ENCODE assay signal across 8 cellular contexts in the genomic region with DNA sequence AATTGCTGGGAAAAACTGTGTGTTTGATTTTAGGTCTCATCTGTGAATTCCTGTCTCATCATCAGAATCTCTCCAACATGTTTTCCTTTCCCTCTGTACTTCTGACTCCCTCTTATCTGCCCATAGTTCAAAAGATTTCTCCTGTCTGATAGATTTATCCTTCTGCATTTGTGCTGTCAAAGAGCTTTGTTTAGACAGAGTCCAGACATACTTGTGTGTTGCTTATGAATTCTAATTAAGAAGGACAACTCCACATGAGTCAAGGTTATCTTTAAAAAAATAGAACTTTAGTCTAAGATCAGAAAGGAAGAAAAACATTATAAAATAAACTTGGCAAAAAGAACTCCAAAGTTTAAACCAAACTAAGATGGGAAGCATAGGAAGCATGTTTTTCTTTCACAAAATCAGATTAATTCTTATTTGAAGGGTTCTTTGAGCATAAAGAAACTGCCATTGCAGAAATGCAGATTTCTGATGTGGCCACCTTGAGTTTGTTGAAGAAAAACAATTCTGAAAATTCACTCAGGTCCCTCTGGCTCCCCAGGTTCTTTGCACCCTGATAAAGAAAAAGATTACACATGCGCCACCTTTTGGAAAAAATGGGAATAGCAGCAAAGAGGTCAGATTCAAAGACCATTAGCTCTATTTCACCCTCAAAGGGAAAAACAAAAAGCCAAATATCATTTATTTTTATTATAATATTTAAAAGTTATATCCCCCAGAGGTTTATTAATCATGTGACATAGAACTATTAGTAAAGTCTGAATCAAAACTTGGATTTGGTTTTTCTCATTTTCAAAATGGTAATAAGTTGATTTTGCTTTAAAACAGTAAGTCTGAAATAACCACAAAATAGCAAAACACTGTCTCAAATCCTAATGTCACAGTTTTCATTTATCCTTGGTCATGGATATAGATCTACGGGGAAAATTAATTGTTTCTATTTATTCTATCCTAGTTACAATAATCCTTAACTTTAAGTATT.
A peak's percentile ranks its signal among the peaks of the same experiment; 100 is the strongest.
DNase-seq lines count a peak whose midpoint lies in the region; ATAC-seq and TF ChIP-seq lines count a peak whose summit lies in the region.

No MANE protein-coding gene starts in this region.

- H3K27ac ChIP-seq in A673 (ENCODE audit: low read depth, low read length, poor library complexity, severe bottlenecking), result no peak overlapping the region
- no peak overlapping the region for H3K27ac ChIP-seq in PC-3 (ENCODE audit: low read length)

- H3K4me2 ChIP-seq in PC-3 (ENCODE audit: low read length), result no peak overlapping the region

- H3K4me3 ChIP-seq in A673 (ENCODE audit: low read depth, low read length, poor library complexity, severe bottlenecking) (no peak overlapping the region), PC-3 (ENCODE audit: low read length) (no peak overlapping the region), astrocyte of the cerebellum (ENCODE audit: low read depth, low read length) (no peak overlapping the region)

- DNase-seq in A673 (ENCODE audit: low spot score) (peak; percentile 61), GM10248 (ENCODE audit: extremely low spot score) (peak; percentile 24), PC-3 (peak; percentile 76), astrocyte of the cerebellum (ENCODE audit: low read depth) (peak; percentile 56), iPS DF 19.7 (ENCODE audit: low read depth, low spot score) (peak; percentile 5), smooth muscle cell of the brain vasculature (ENCODE audit: low read depth, low spot score) (peak; percentile 82)

- in situ Hi-C loops in astrocyte of the cerebellum (cut with HindIII; ENCODE audit: low sequenced_read_pairs), result loop anchor here (25.0 kb wide), 1 partner anchor 339 kb away; no protein-coding TSS in a partner anchor

- intact Hi-C loops in A673 (cut with micrococcal nuclease; ENCODE audit: unreplicated experiment), result loop anchor here (2.0 to 5.0 kb wide), 3 partner anchors 148 to 350 kb away; no protein-coding TSS in a partner anchor
- intact Hi-C loops in PC-3 (cut with micrococcal nuclease), result loop anchor here (1.0 to 2.0 kb wide), 3 partner anchors 148 to 348 kb away; no protein-coding TSS in a partner anchor

- no peak overlapping the region for H3K9ac ChIP-seq in PC-3 (ENCODE audit: low read length)

- TF ChIP-seq CTCF in A673 (conservative IDR thresholded peaks at IDR 0.05; ENCODE audit: low read depth, low read length), result peak; percentile 81
- TF ChIP-seq CTCF in GM10248 (IDR thresholded peaks at IDR 0.05; ENCODE audit: control extremely low read depth, extremely low read depth, low read depth, missing control alignments), result peak; percentile 72
- TF ChIP-seq CTCF in PC-3 (conservative IDR thresholded peaks at IDR 0.05; ENCODE audit: low read depth, low read length), result peak; percentile 79
- peak; percentile 78 for TF ChIP-seq CTCF in astrocyte of the cerebellum (IDR thresholded peaks at IDR 0.05; ENCODE audit: low read depth, low read length, missing control alignments)

- H3F3A ChIP-seq in PC-3 (ENCODE audit: low read length, unreplicated experiment), result no peaks in the 10 kb centered on the region

- H3K27me3 ChIP-seq in A673 (replicated peaks; ENCODE audit: insufficient read depth, low read depth, low read length, poor library complexity) (no peaks in the 10 kb centered on the region), PC-3 (ENCODE audit: low read length) (no peaks in the 10 kb centered on the region)

- no peaks in the 10 kb centered on the region for H3K9me2 ChIP-seq in PC-3 (replicated peaks; ENCODE audit: low read length)

- no peak overlapping the region for H2AFZ ChIP-seq in PC-3 (ENCODE audit: low read length)

- H3K4me1 ChIP-seq in A673 (ENCODE audit: insufficient read depth, low read length, poor library complexity, severe bottlenecking), result no peaks in the 10 kb centered on the region
- peaks cover 5% of the 10 kb centered on the region; the same call in 1 of the 2 replicates for H3K4me1 ChIP-seq in PC-3 (ENCODE audit: insufficient read depth, low read length)

- CTCF ChIA-PET in A673 (lab: Charles Lee) (interaction anchor here (0.6 to 1.2 kb wide), 6 partner anchors 29 to 502 kb away, joined by 3 to 5 read pairs (median 3); no protein-coding TSS in a partner anchor), GM10248 (lab: Yijun Ruan, JAX) (interaction anchor here (0.7 to 3.1 kb wide), 11 partner anchors 9 to 382 kb away, joined by 3 to 13 read pairs (median 3); a partner anchor contains a TSS), PC-3 (lab: Charles Lee) (interaction anchor here (0.6 to 1.5 kb wide), 3 partner anchors 150 to 1274 kb away, joined by 3 to 16 read pairs (median 3); no protein-coding TSS in a partner anchor)

- no peaks in the 10 kb centered on the region for H3K36me3 ChIP-seq in A673 (ENCODE audit: insufficient read depth, low read length, poor library complexity, severe bottlenecking)
- no peaks in the 10 kb centered on the region for H3K36me3 ChIP-seq in PC-3 (ENCODE audit: low read depth, low read length)

- H4K20me1 ChIP-seq in PC-3 (ENCODE audit: low read length), result no peaks in the 10 kb centered on the region

- no peaks in the 10 kb centered on the region for H3K79me2 ChIP-seq in PC-3 (ENCODE audit: low read length)

- ATAC-seq in HG03066 (IDR thresholded peaks at IDR 0.05; ENCODE audit: low read depth, unreplicated experiment) (peak; percentile 52), PC-3 (no peak), HG02840 (IDR thresholded peaks at IDR 0.05; ENCODE audit: low FRiP score, unreplicated experiment) (no peak)

- BruUV-seq in A673 (replicated peaks; lab: Mats Ljungman, UMichigan), result no TSS peak
- no TSS peak for BruUV-seq in PC-3 (replicated peaks; lab: Mats Ljungman, UMichigan)

- no peaks in the 10 kb centered on the region for H3K9me3 ChIP-seq in A673 (ENCODE audit: low read depth, low read length, poor library complexity, severe bottlenecking)
- H3K9me3 ChIP-seq in PC-3 (ENCODE audit: low read length), result no peaks in the 10 kb centered on the region

- POLR2A ChIA-PET in A673 (lab: Charles Lee; ENCODE audit: low non-redundant PET) (interaction anchor here (0.6 kb wide), 1 partner anchor 348 kb away, joined by 3 read pairs; no protein-coding TSS in a partner anchor), GM10248 (lab: Yijun Ruan, JAX) (no interaction called here), PC-3 (lab: Charles Lee; ENCODE audit: unreplicated experiment) (no interaction called here)

Comparison
In these comparisons a context has a peak if more than half of its experiments do, and no peak if none do; other contexts are left out.
1. DNase-seq: peak in every context shown above with its lines; median percentile 82 in smooth muscle cell of the brain vasculature; 76 in PC-3; 61 in A673; 56 in astrocyte of the cerebellum; 24 in GM10248; 5 in iPS DF 19.7.